ENCODE assay signal across 1 cellular context in the genomic region with DNA sequence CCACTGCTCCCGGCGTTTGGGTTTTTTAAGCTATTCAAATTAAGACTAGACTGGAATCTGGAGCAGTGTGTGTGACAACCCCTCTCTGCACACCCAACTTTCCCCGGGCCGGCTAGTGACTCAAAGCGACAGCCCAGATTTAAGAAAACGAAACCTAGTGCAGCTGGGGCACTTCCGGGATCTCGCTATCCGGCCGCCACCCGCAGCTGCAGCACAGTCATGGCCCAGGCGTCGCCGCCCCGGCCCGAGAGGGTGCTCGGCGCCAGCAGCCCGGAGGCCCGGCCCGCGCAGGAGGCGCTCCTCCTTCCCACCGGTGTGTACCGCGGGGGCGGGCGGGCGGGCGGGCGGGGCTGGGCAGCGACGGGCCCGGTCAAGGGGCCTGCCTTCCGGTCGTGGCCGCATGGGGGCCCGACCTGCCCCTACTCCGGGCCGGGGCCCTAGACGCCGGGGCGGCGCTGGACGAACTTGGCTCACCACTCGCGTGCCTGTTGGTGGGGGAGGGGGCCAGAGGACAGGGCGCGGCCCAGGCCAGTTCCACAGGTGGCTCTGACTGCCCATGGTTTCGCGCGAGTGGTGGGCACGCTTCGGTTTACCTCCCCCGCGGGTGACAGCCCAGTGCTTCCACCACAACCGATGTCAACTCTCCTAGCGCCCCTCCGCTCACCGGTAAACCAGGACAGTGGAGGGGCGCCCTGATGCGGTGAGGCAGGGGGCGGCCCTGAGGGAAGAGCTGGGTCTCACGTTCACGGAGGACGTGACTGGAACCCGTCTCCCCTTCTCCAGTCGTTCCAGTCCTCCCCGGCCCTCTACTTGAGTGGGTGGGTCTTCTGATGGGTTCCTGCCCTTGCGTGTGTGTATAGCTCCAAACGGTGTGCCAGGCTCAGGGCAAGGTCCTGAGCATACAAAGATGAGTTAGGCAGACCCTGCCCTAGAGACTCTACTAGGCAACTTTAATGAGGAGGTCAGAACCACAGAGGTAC.
TF ChIP-seq lines count a peak whose summit lies in the region.

TSS of gene PHF11 (plus strand) at position 171 of the 980 bp plus-strand sequence. CDS start at position 220, 49 bp downstream.

TF ChIP-seq in HepG2, 621 proteins besides CTCF, POLR2A, EP300 and RAD21 (continued from another document and continues in another):
- no peak for TF ChIP-seq FOXA1 (IDR thresholded peaks at IDR 0.05)
- 0 out of 2 replicates have a peak, but pooled peaks have one; percentile 25 for TF ChIP-seq FOXA1 (CRISPR knock-in tag; IDR thresholded peaks at IDR 0.05)
- no peak for TF ChIP-seq ZNF530 (CRISPR knock-in tag; IDR thresholded peaks at IDR 0.05; ENCODE audit: low read depth)
- TF ChIP-seq STAG1 (CRISPR knock-in tag; IDR thresholded peaks at IDR 0.05), result peak; percentile 14; the same call in 1 of the 2 replicates
- 0 out of 2 replicates have a peak, but pooled peaks have one; percentile 3 for TF ChIP-seq KAT7 (CRISPR knock-in tag; IDR thresholded peaks at IDR 0.05; ENCODE audit: borderline replicate concordance)
- no peak for TF ChIP-seq GPN1 (CRISPR knock-in tag; IDR thresholded peaks at IDR 0.05; ENCODE audit: borderline replicate concordance)
- TF ChIP-seq SMAD3 (CRISPR knock-in tag; IDR thresholded peaks at IDR 0.05), result no peak
- no peak for TF ChIP-seq HNRNPH1 (optimal IDR thresholded peaks at IDR 0.05; ENCODE audit: low read depth, low read length)
- TF ChIP-seq ZNF740 (CRISPR knock-in tag; IDR thresholded peaks at IDR 0.05), result peak; percentile 62; the same call in 1 of the 2 replicates
- TF ChIP-seq SP5 (CRISPR knock-in tag; IDR thresholded peaks at IDR 0.05; ENCODE audit: borderline replicate concordance, low read depth), result 0 out of 2 replicates have a peak, but pooled peaks have one; percentile 34
- TF ChIP-seq ZNF629 (CRISPR knock-in tag; conservative IDR thresholded peaks at IDR 0.05), result no peak
- TF ChIP-seq, protein P1, sequence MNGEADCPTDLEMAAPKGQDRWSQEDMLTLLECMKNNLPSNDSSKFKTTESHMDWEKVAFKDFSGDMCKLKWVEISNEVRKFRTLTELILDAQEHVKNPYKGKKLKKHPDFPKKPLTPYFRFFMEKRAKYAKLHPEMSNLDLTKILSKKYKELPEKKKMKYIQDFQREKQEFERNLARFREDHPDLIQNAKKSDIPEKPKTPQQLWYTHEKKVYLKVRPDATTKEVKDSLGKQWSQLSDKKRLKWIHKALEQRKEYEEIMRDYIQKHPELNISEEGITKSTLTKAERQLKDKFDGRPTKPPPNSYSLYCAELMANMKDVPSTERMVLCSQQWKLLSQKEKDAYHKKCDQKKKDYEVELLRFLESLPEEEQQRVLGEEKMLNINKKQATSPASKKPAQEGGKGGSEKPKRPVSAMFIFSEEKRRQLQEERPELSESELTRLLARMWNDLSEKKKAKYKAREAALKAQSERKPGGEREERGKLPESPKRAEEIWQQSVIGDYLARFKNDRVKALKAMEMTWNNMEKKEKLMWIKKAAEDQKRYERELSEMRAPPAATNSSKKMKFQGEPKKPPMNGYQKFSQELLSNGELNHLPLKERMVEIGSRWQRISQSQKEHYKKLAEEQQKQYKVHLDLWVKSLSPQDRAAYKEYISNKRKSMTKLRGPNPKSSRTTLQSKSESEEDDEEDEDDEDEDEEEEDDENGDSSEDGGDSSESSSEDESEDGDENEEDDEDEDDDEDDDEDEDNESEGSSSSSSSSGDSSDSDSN (CRISPR knock-in tag; IDR thresholded peaks at IDR 0.05), result peak; percentile 88
- TF ChIP-seq, protein P2, sequence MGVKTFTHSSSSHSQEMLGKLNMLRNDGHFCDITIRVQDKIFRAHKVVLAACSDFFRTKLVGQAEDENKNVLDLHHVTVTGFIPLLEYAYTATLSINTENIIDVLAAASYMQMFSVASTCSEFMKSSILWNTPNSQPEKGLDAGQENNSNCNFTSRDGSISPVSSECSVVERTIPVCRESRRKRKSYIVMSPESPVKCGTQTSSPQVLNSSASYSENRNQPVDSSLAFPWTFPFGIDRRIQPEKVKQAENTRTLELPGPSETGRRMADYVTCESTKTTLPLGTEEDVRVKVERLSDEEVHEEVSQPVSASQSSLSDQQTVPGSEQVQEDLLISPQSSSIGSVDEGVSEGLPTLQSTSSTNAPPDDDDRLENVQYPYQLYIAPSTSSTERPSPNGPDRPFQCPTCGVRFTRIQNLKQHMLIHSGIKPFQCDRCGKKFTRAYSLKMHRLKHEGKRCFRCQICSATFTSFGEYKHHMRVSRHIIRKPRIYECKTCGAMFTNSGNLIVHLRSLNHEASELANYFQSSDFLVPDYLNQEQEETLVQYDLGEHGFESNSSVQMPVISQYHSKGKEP (CRISPR knock-in tag; IDR thresholded peaks at IDR 0.05), result no peak
- TF ChIP-seq ASH2L (IDR thresholded peaks at IDR 0.05; ENCODE audit: insufficient read length, low read depth, low read length), result no peak
- TF ChIP-seq CEBPG (CRISPR knock-in tag; IDR thresholded peaks at IDR 0.05), result no peak
- TF ChIP-seq, protein P3, sequence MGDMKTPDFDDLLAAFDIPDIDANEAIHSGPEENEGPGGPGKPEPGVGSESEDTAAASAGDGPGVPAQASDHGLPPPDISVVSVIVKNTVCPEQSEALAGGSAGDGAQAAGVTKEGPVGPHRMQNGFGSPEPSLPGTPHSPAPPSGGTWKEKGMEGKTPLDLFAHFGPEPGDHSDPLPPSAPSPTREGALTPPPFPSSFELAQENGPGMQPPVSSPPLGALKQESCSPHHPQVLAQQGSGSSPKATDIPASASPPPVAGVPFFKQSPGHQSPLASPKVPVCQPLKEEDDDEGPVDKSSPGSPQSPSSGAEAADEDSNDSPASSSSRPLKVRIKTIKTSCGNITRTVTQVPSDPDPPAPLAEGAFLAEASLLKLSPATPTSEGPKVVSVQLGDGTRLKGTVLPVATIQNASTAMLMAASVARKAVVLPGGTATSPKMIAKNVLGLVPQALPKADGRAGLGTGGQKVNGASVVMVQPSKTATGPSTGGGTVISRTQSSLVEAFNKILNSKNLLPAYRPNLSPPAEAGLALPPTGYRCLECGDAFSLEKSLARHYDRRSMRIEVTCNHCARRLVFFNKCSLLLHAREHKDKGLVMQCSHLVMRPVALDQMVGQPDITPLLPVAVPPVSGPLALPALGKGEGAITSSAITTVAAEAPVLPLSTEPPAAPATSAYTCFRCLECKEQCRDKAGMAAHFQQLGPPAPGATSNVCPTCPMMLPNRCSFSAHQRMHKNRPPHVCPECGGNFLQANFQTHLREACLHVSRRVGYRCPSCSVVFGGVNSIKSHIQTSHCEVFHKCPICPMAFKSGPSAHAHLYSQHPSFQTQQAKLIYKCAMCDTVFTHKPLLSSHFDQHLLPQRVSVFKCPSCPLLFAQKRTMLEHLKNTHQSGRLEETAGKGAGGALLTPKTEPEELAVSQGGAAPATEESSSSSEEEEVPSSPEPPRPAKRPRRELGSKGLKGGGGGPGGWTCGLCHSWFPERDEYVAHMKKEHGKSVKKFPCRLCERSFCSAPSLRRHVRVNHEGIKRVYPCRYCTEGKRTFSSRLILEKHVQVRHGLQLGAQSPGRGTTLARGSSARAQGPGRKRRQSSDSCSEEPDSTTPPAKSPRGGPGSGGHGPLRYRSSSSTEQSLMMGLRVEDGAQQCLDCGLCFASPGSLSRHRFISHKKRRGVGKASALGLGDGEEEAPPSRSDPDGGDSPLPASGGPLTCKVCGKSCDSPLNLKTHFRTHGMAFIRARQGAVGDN (CRISPR knock-in tag; IDR thresholded peaks at IDR 0.05), result peak; percentile 90
- TF ChIP-seq ZNF660 (CRISPR knock-in tag; IDR thresholded peaks at IDR 0.05; ENCODE audit: borderline replicate concordance, low read depth), result no peak
- no peak; the same call in 1 of the 2 replicates for TF ChIP-seq REPIN1 (CRISPR knock-in tag; IDR thresholded peaks at IDR 0.05; ENCODE audit: borderline replicate concordance, low read depth)
- TF ChIP-seq PAX8 (CRISPR knock-in tag; IDR thresholded peaks at IDR 0.05; ENCODE audit: borderline replicate concordance), result no peak
- no peak for TF ChIP-seq SOX6 (IDR thresholded peaks at IDR 0.05)
- TF ChIP-seq SOX6 (CRISPR knock-in tag; IDR thresholded peaks at IDR 0.05), result peak; percentile 49; the same call in 1 of the 2 replicates
- peak; percentile 11; the same call in 1 of the 2 replicates for TF ChIP-seq MLX (CRISPR knock-in tag; IDR thresholded peaks at IDR 0.05)
- TF ChIP-seq RBM22 (optimal IDR thresholded peaks at IDR 0.05; ENCODE audit: low read length), result no peak
- peak; percentile 83 for TF ChIP-seq BHLHE40 (IDR thresholded peaks at IDR 0.05; ENCODE audit: low read length)
- peak; percentile 32; the same call in 1 of the 2 replicates for TF ChIP-seq POLR2AphosphoS5 (IDR thresholded peaks at IDR 0.05; ENCODE audit: low read depth, low read length)
- TF ChIP-seq ZNF17 (CRISPR knock-in tag; IDR thresholded peaks at IDR 0.05), result no peak
- peak; percentile 59; the same call in 1 of the 2 replicates for TF ChIP-seq HBP1 (CRISPR knock-in tag; IDR thresholded peaks at IDR 0.05; ENCODE audit: low read depth)
- no peak for TF ChIP-seq DNMT3B (CRISPR knock-in tag; conservative IDR thresholded peaks at IDR 0.05)
- TF ChIP-seq TARDBP (CRISPR knock-in tag; IDR thresholded peaks at IDR 0.05), result peak; percentile 57; the same call in 1 of the 2 replicates
- no peak for TF ChIP-seq NKX3-1 (CRISPR knock-in tag; IDR thresholded peaks at IDR 0.05)
- TF ChIP-seq ZNF772 (CRISPR knock-in tag; IDR thresholded peaks at IDR 0.05), result peak; percentile 47; the same call in 1 of the 2 replicates
- no peak; the same call in 1 of the 2 replicates for TF ChIP-seq ARHGAP35 (CRISPR knock-in tag; IDR thresholded peaks at IDR 0.05; ENCODE audit: borderline replicate concordance)
- TF ChIP-seq ZBTB34 (CRISPR knock-in tag; IDR thresholded peaks at IDR 0.05), result peak; percentile 32; the same call in 1 of the 2 replicates
- TF ChIP-seq ZMYM2 (CRISPR knock-in tag; IDR thresholded peaks at IDR 0.05), result no peak
- no peak for TF ChIP-seq PITX1 (CRISPR knock-in tag; IDR thresholded peaks at IDR 0.05)
- TF ChIP-seq HMGXB3 (CRISPR knock-in tag; IDR thresholded peaks at IDR 0.05; ENCODE audit: borderline replicate concordance), result no peak
- TF ChIP-seq MTA3 (CRISPR knock-in tag; IDR thresholded peaks at IDR 0.05), result no peak
- TF ChIP-seq, protein P4, sequence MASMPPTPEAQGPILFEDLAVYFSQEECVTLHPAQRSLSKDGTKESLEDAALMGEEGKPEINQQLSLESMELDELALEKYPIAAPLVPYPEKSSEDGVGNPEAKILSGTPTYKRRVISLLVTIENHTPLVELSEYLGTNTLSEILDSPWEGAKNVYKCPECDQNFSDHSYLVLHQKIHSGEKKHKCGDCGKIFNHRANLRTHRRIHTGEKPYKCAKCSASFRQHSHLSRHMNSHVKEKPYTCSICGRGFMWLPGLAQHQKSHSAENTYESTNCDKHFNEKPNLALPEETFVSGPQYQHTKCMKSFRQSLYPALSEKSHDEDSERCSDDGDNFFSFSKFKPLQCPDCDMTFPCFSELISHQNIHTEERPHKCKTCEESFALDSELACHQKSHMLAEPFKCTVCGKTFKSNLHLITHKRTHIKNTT (CRISPR knock-in tag; IDR thresholded peaks at IDR 0.05), result no peak
